Comparison of ENCODE assay signal across 21 cellular contexts in the genomic region with DNA sequence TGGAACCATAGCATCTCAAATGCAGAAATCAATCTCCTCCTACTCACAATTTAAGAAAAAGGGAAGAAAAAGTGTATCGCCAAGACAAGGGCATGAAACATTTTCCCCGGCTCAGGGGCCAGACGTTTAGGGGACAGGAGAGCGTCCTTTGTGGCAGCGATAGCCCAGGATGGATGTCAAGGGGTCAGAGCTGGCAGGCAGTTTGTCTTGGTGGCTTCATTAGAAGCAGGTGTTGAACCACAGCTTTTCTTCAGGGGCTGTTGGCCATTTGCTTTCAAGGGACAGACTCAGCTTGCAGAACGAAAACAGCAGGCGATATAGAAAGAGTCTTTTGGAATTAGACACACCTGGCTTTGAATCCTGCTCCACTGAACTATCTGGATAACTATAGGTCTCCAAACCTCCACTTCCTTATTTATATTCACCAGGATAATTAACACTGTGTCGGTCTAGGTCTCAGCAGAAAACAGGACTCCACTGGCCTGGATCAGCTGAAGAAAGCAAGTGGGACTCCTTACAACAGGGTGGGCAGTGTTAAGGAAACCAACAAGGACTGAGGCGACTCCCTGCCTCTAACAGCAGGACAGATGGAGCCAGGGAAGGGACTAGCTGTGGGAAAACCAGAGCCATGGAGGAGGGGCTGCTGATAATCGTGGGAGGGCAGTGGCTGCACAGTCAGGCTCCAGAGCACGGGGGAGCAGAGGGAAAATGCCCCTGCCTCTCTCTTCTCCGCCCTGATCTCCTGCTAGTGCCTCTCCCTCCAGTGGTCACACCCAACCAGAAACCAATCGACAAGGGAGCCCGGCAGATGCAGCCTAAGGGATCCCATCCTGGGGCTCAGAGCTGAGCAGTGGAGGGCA.
DNase-seq lines count a peak whose midpoint lies in the region; ATAC-seq, FAIRE-seq and TF ChIP-seq lines count a peak whose summit lies in the region.
"Had no signal": no experiment of that assay in that cellular context is flagged by ENCODE, and none has a peak within 500 bp of the region (broad histone marks: within the 10 kb centered on the region; RNA-seq: fewer than 3 reads in every experiment).

No MANE protein-coding gene starts in this region.

- H4K91ac ChIP-seq in H1 (replicated peaks; ENCODE audit: insufficient read length, low read length): no peak overlapping the region

- 0 out of 2 replicates have a peak overlapping the region, but pooled peaks have one; percentile 3 for H2AFZ ChIP-seq in H1 (ENCODE audit: low read length)
- H2AFZ ChIP-seq: parathyroid adenoma had no signal

- no peak overlapping the region; the same call in 1 of the 2 replicates for H2BK12ac ChIP-seq in H1 (ENCODE audit: low read depth, low read length)

- no peak overlapping the region for H3K9ac ChIP-seq in H1 (replicated peaks in 1 of 4; ENCODE audit: extremely low read depth in 1 of 4, low read depth in 3 of 4, low read length in 3 of 4)
- H3K9ac ChIP-seq: parathyroid adenoma had no signal

- DNase-seq in DMS 273 treated with DMSO at 0.1 percent for 48 hours (lab: John Stamatoyannopoulos, UW) (peak; percentile 43), NCI-H2171 treated with DMSO at 0.1 percent for 48 hours (lab: John Stamatoyannopoulos, UW) (peak; percentile 56), H1 (ENCODE audit: low read depth in 1 of 2, low spot score in 2 of 2) (no peak), nephron progenitor cell (peak; percentile 34), occipital lobe (lab: John Stamatoyannopoulos, UW) (no peak), natural killer cell (no peak), kidney glomerular epithelial cell (lab: John Stamatoyannopoulos, UW) (no peak)
- DNase-seq: activated B cell treated with CpG ODN at 0.5 μM for 24 hours; activated CD8-positive, alpha-beta memory T cell treated with anti-CD3 and anti-CD28 coated beads, Interleukin-2, amount 50 U/mL, for 48 hours; activated naive CD4-positive, alpha-beta T cell treated with anti-CD3 and anti-CD28 coated beads for 36 hours; body of pancreas; DMS153; effector memory CD8-positive, alpha-beta T cell; foreskin keratinocyte; H7; immature natural killer cell; Karpas-422; NCI-H2081 treated with DMSO at 0.1 percent for 48 hours; substantia nigra had no signal

- H3K4me1 ChIP-seq in H1 (replicated peaks in 1 of 4; ENCODE audit: control insufficient read depth in 3 of 4, insufficient read depth in 4 of 4, low read length in 3 of 4): peaks cover 0 to 7% (median 3%) of the 10 kb centered on the region in 4 experiments; a peak in 4 of 7 replicates
- H3K4me1 ChIP-seq: body of pancreas, parathyroid adenoma had no signal

- H3K56ac ChIP-seq in H1 (replicated peaks; ENCODE audit: insufficient read length, low read depth, low read length): no peak overlapping the region

- no peaks in the 10 kb centered on the region for H3K79me1 ChIP-seq in H1 (ENCODE audit: low read depth, low read length)

- 0 out of 2 replicates have a peak, but pooled peaks cover under 1% of the 10 kb centered on the region for H3K23me2 ChIP-seq in H1 (ENCODE audit: low read depth, low read length)

- H2BK5ac ChIP-seq in H1 (ENCODE audit: low read depth, low read length): no peak overlapping the region

- peaks cover 58% of the 10 kb centered on the region for H3K4me1 Mint-ChIP-seq in nephron progenitor cell
- H3K4me1 Mint-ChIP-seq in natural killer cell: peaks cover 39 to 47% of the 10 kb centered on the region in 2 donors

- H3K27ac Mint-ChIP-seq in nephron progenitor cell: peak overlapping the region; percentile 92
- H3K27ac Mint-ChIP-seq in natural killer cell: no peak overlapping the region
- H3K27ac Mint-ChIP-seq: activated B cell treated with CpG ODN at 0.5 μM for 24 hours; activated naive CD4-positive, alpha-beta T cell treated with anti-CD3 and anti-CD28 coated beads for 36 hours; effector memory CD8-positive, alpha-beta T cell had no signal

- no peak overlapping the region for H3K23ac ChIP-seq in H1 (ENCODE audit: insufficient read length)

- no peak overlapping the region for H2BK120ac ChIP-seq in H1 (replicated peaks; ENCODE audit: low read depth, low read length)

- no peak overlapping the region for H2AK5ac ChIP-seq in H1 (ENCODE audit: low read depth, low read length)

- H3K9me3 ChIP-seq in H1 (ENCODE audit: insufficient read depth in 2 of 2, low read depth in 1 of 2, low read length in 1 of 2): peaks cover 7 to 8% of the 10 kb centered on the region in 2 experiments; a peak in 3 of 4 replicates
- H3K9me3 ChIP-seq: body of pancreas had no signal

- no peak overlapping the region for H2BK15ac ChIP-seq in H1 (ENCODE audit: low read length)

- no peak for FAIRE-seq in H1 (lab: Jason Lieb, UNC)

- POLR2A ChIA-PET in H1 (lab: Charles Lee; ENCODE audit: partially characterized antibody): no interaction called here

- H3K18ac ChIP-seq in H1 (ENCODE audit: extremely low read depth, low read length): no peak overlapping the region

- peaks cover 7% of the 10 kb centered on the region for H3K27me3 Mint-ChIP-seq in nephron progenitor cell (ENCODE audit: low read depth, poor library complexity)
- H3K27me3 Mint-ChIP-seq in natural killer cell (ENCODE audit: low read depth in 2 of 2): peaks cover 10 to 15% of the 10 kb centered on the region in 2 donors

- H4K20me1 ChIP-seq in H1 (replicated peaks in 1 of 2; ENCODE audit: control insufficient read depth in 1 of 2, insufficient read depth in 2 of 2, low read length in 2 of 2): no peaks in the 10 kb centered on the region

- H3K79me2 ChIP-seq in H1 (ENCODE audit: control insufficient read depth in 1 of 2, insufficient read depth in 2 of 2, low read length in 2 of 2): no peaks in the 10 kb centered on the region
- H3K79me2 ChIP-seq: parathyroid adenoma had no signal

- intact Hi-C loops in natural killer cell (cut with micrococcal nuclease): loop anchor here (10.0 kb wide), 1 partner anchor 81 kb away; no protein-coding TSS in a partner anchor

- peak; percentile 8 to 35 (median 19) for TF ChIP-seq CTCF in H1 (IDR thresholded peaks at IDR 0.05; ENCODE audit: control extremely low read depth in 1 of 3, insufficient read depth in 1 of 3, low read depth in 1 of 3, low read length in 3 of 3)
- no peak for TF ChIP-seq CTCF in nephron progenitor cell (IDR thresholded peaks at IDR 0.05)
- TF ChIP-seq CTCF in natural killer cell (IDR thresholded peaks at IDR 0.05): no peak

- TF ChIP-seq POLR2A in H1 (IDR thresholded peaks at IDR 0.05; ENCODE audit: control extremely low read depth in 1 of 2, low read depth in 2 of 2, low read length in 2 of 2): no peak

- H3K36me3 Mint-ChIP-seq in nephron progenitor cell (ENCODE audit: low read depth) (no peaks in the 10 kb centered on the region), natural killer cell (no peaks in the 10 kb centered on the region)

- CTCF ChIA-PET in H1 (lab: Charles Lee; ENCODE audit: partially characterized antibody): interaction anchor here (1.4 to 2.1 kb wide), 5 partner anchors 14 to 327 kb away, joined by 3 to 5 read pairs (median 4); no protein-coding TSS in a partner anchor

- H3K9me3 Mint-ChIP-seq in nephron progenitor cell (peaks cover 13% of the 10 kb centered on the region), natural killer cell (no peaks in the 10 kb centered on the region)
- H3K9me3 Mint-ChIP-seq: activated B cell treated with CpG ODN at 0.5 μM for 24 hours; activated naive CD4-positive, alpha-beta T cell treated with anti-CD3 and anti-CD28 coated beads for 36 hours; effector memory CD8-positive, alpha-beta T cell; immature natural killer cell had no signal

- no peak for TF ChIP-seq EP300 in H1 (IDR thresholded peaks at IDR 0.05; ENCODE audit: borderline replicate concordance in 1 of 2, low read depth in 2 of 2, low read length in 2 of 2)

- H3K4me3 Mint-ChIP-seq in nephron progenitor cell (no peak overlapping the region), natural killer cell (no peak overlapping the region)
- H3K4me3 Mint-ChIP-seq: activated B cell treated with CpG ODN at 0.5 μM for 24 hours; activated naive CD4-positive, alpha-beta T cell treated with anti-CD3 and anti-CD28 coated beads for 36 hours; effector memory CD8-positive, alpha-beta T cell; immature natural killer cell had no signal

- no peak overlapping the region for H3K4me2 ChIP-seq in H1 (ENCODE audit: insufficient read depth in 1 of 2, low read depth in 2 of 2, low read length in 2 of 2)

- H4K8ac ChIP-seq in H1 (ENCODE audit: extremely low read depth, insufficient read depth, low read length): no peak overlapping the region

- ATAC-seq in natural killer cell: no peak
- ATAC-seq in SK-N-SH treated with all-trans-retinoic acid at 6 μM for 48 hours: no peak
- ATAC-seq: body of pancreas; effector memory CD8-positive, alpha-beta T cell; foreskin keratinocyte had no signal

- no peak overlapping the region for H3K4me3 ChIP-seq in H1 (ENCODE audit: extremely low read depth in 1 of 4, insufficient read depth in 2 of 4, low read depth in 3 of 4, low read length in 4 of 4)
- H3K4me3 ChIP-seq: body of pancreas had no signal

- WGBS in H1 (ENCODE audit: extremely low coverage in 1 of 2, insufficient coverage in 1 of 2, insufficient read length in 1 of 2, insufficient replicate concordance in 2 of 2, low coverage in 1 of 2, low lambda C conversion rate in 2 of 2, missing lambda C conversion rate in 1 of 2), 2 experiments: 76% methylated on average over 14 of the region's 14 CpGs; no CpG with 5 or more reads in 1 of the 2 experiments

- H4K5ac ChIP-seq in H1 (ENCODE audit: insufficient read length, low read depth, low read length): no peak overlapping the region

- no peak overlapping the region for H3K27ac ChIP-seq in H1 (ENCODE audit: low read depth, low read length)
- H3K27ac ChIP-seq: body of pancreas, foreskin keratinocyte, parathyroid adenoma had no signal

- no peaks in the 10 kb centered on the region for H3K36me3 ChIP-seq in H1 (ENCODE audit: control insufficient read depth in 2 of 4, insufficient read depth in 4 of 4, low read length in 3 of 4)

- no peak overlapping the region for H3K4ac ChIP-seq in H1 (replicated peaks; ENCODE audit: insufficient read length, low read depth, low read length)

- peak; percentile 44 to 60; a peak in 3 of 4 replicates for TF ChIP-seq RAD21 in H1 (IDR thresholded peaks at IDR 0.05 in 1 of 2, conservative IDR thresholded peaks at IDR 0.05 in 1 of 2; ENCODE audit: low read depth in 2 of 2, low read length in 2 of 2)

- no peaks in the 10 kb centered on the region; a peak in 1 of 7 replicates for H3K27me3 ChIP-seq in H1 (replicated peaks in 1 of 4; ENCODE audit: control insufficient read depth in 3 of 4, extremely low read depth in 1 of 4, insufficient read depth in 3 of 4, low read length in 3 of 4)
- H3K27me3 ChIP-seq: body of pancreas, foreskin keratinocyte had no signal

- H3K14ac ChIP-seq in H1 (ENCODE audit: insufficient read length): no peak overlapping the region

- no peak overlapping the region; the same call in 1 of the 2 replicates for H2BK20ac ChIP-seq in H1 (ENCODE audit: low read length)

TF ChIP-seq in H1, 55 proteins besides CTCF, POLR2A, EP300 and RAD21 (continues in another document):
- no peak for TF ChIP-seq BACH1 (IDR thresholded peaks at IDR 0.05; ENCODE audit: low read length)
- no peak for TF ChIP-seq MAFK (IDR thresholded peaks at IDR 0.05; ENCODE audit: low read depth, low read length)

TF ChIP-seq in SK-N-SH treated with all-trans-retinoic acid at 6 μM for 48 hours, 23 proteins besides CTCF, POLR2A, EP300 and RAD21 (continues in another document):
- no peak for TF ChIP-seq BACH2 (CRISPR knock-in tag; IDR thresholded peaks at IDR 0.05; ENCODE audit: borderline replicate concordance)
- TF ChIP-seq SNAI2 (CRISPR knock-in tag; IDR thresholded peaks at IDR 0.05): no peak
- TF ChIP-seq ZNF70 (CRISPR knock-in tag; IDR thresholded peaks at IDR 0.05): no peak
- no peak for TF ChIP-seq ISL1 (CRISPR knock-in tag; IDR thresholded peaks at IDR 0.05)

Comparison
In these comparisons a context has a peak if more than half of its experiments do, and no peak if none do; other contexts are left out.
1. DNase-seq: peak in DMS 273 treated with DMSO at 0.1 percent for 48 hours (single experiment), NCI-H2171 treated with DMSO at 0.1 percent for 48 hours (single experiment) and nephron progenitor cell (single experiment); none in H1 (0 of 2), occipital lobe (single experiment), natural killer cell (single experiment) and kidney glomerular epithelial cell (single experiment).
2. CTCF ChIP-seq: peak in H1 (3 of 3); none in nephron progenitor cell (single experiment) and natural killer cell (single experiment).